Comparison of ENCODE assay signal across 12 cellular contexts in the genomic region with DNA sequence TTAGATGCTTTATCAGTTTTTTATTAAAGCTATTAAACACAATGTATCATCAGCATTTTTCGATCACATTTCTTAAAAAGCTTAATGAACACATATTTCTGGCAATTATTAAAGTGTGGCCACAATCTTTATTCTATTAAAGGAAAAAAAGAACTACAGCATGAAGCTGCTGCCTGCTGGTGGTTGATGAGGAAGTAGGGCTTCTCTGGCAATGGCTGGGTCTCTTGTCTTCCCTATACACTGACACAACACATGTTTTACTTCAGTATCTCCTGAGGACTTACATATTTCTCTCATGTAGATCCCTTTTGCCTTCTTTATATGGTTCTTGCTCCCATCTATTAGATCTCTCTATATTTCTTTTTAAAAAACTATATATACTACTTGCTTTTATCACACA.
DNase-seq lines count a peak whose midpoint lies in the region; ATAC-seq, FAIRE-seq and TF ChIP-seq lines count a peak whose summit lies in the region.
"Had no signal": no experiment of that assay in that cellular context is flagged by ENCODE, and none has a peak within 500 bp of the region (broad histone marks: within the 10 kb centered on the region; RNA-seq: fewer than 3 reads in every experiment).

No MANE protein-coding gene starts in this region.

- H3K4me3 Mint-ChIP-seq in CD4-positive, alpha-beta memory T cell: no peak overlapping the region
- H3K4me3 Mint-ChIP-seq: CD8-positive, alpha-beta memory T cell; stimulated activated naive CD8-positive, alpha-beta T cell treated with anti-CD3 and anti-CD28 coated beads, Interleukin-15, Interleukin-2, amounts not matched to agents 100 ng/mL and 50 ng/mL, for 24 hours had no signal

- ATAC-seq in A549 (peak in 1 of 2 experiments; percentile 47; a peak in 2 of 6 replicates), body of pancreas (no peak)

- H3K36me3 ChIP-seq in CD4-positive, alpha-beta memory T cell (ENCODE audit: insufficient read depth, low read length): no peaks in the 10 kb centered on the region
- no peaks in the 10 kb centered on the region for H3K36me3 ChIP-seq in body of pancreas (replicated peaks in 1 of 2; ENCODE audit: insufficient read depth in 1 of 2, low read depth in 2 of 2)
- H3K36me3 ChIP-seq: SJSA1 had no signal

- FAIRE-seq in A549 (lab: Jason Lieb, UNC): no peak
- peak; percentile 53 for FAIRE-seq in D721Med (lab: Jason Lieb, UNC)
- FAIRE-seq: bronchial epithelial cell had no signal

- H3K27me3 ChIP-seq in CD4-positive, alpha-beta memory T cell (ENCODE audit: insufficient read depth, low read length): no peaks in the 10 kb centered on the region
- H3K27me3 ChIP-seq in body of pancreas: no peaks in the 10 kb centered on the region
- H3K27me3 ChIP-seq: SJSA1 had no signal

- H3K27ac ChIP-seq in A549 (peak overlapping the region; percentile 75 to 77), body of pancreas (no peak overlapping the region)
- H3K27ac ChIP-seq in CD4-positive, alpha-beta memory T cell (ENCODE audit: low read depth, low read length): no peak overlapping the region
- H3K27ac ChIP-seq: SJSA1 had no signal

- peaks cover 0 to 4% (median under 1%) of the 10 kb centered on the region in 4 donors for H3K4me1 Mint-ChIP-seq in CD4-positive, alpha-beta memory T cell
- H3K4me1 Mint-ChIP-seq: CD8-positive, alpha-beta memory T cell had no signal

- POLR2A ChIA-PET in A549 (lab: Yijun Ruan, JAX): interaction anchor here (0.7 to 2.3 kb wide), 5 partner anchors 46 to 282 kb away, joined by 3 to 8 read pairs (median 3); no protein-coding TSS in a partner anchor
- POLR2A ChIA-PET in CD4-positive, alpha-beta memory T cell (lab: Charles Lee; ENCODE audit: partially characterized antibody): interaction anchor here (2.0 to 3.3 kb wide), 7 partner anchors 41 to 282 kb away, joined by 4 to 25 read pairs (median 11); no protein-coding TSS in a partner anchor

- H3K27me3 Mint-ChIP-seq in CD4-positive, alpha-beta memory T cell: no peaks in the 10 kb centered on the region
- H3K27me3 Mint-ChIP-seq: CD8-positive, alpha-beta memory T cell; stimulated activated naive CD8-positive, alpha-beta T cell treated with anti-CD3 and anti-CD28 coated beads, Interleukin-15, Interleukin-2, amounts not matched to agents 100 ng/mL and 50 ng/mL, for 24 hours had no signal

- no peak for TF ChIP-seq CTCF in A549 (IDR thresholded peaks at IDR 0.05)
- TF ChIP-seq CTCF in D721Med (IDR thresholded peaks at IDR 0.05; ENCODE audit: insufficient read depth, missing control alignments): no peak
- no peak for TF ChIP-seq CTCF in body of pancreas (IDR thresholded peaks at IDR 0.05)

- H3K9me3 Mint-ChIP-seq in CD4-positive, alpha-beta memory T cell: no peaks in the 10 kb centered on the region
- H3K9me3 Mint-ChIP-seq: CD8-positive, alpha-beta memory T cell; stimulated activated naive CD8-positive, alpha-beta T cell treated with anti-CD3 and anti-CD28 coated beads, Interleukin-15, Interleukin-2, amounts not matched to agents 100 ng/mL and 50 ng/mL, for 24 hours had no signal

- WGBS in A549 (ENCODE audit: missing lambda C conversion rate): 43% methylated on average over 1 of the region's 1 CpG
- 83 to 86% methylated on average over 1 of the region's 1 CpG for WGBS in body of pancreas, 2 donors

- DNase-seq in A549 (ENCODE audit: low read depth in 1 of 2, low spot score in 1 of 2) (peak in 1 of 2 experiments; percentile 48), D721Med (ENCODE audit: insufficient read length, low spot score) (no peak), SK-N-DZ (ENCODE audit: low spot score) (peak; percentile 20), fibroblast of the conjunctiva (ENCODE audit: low read depth) (peak; percentile 62), NCI-H1694 (lab: John Stamatoyannopoulos, UW) (no peak), HK-2 (ENCODE audit: unreplicated experiment) (no peak), body of pancreas (no peak)
- no peak for DNase-seq in CD4-positive, alpha-beta memory T cell

- H3K4me3 ChIP-seq in A549 (no peak overlapping the region), body of pancreas (no peak overlapping the region)
- H3K4me3 ChIP-seq in CD4-positive, alpha-beta memory T cell (ENCODE audit: low read length in 2 of 2): no peak overlapping the region
- H3K4me3 ChIP-seq: SJSA1 had no signal

- intact Hi-C loops in CD4-positive, alpha-beta memory T cell (cut with micrococcal nuclease): no loop called here
- intact Hi-C loops in body of pancreas (cut with DNase I): loop anchor here (10.0 kb wide), 1 partner anchor 289 kb away; no protein-coding TSS in a partner anchor

- TF ChIP-seq EP300 in A549 (IDR thresholded peaks at IDR 0.05): no peak

- H3K36me3 Mint-ChIP-seq in CD4-positive, alpha-beta memory T cell: no peaks in the 10 kb centered on the region
- H3K36me3 Mint-ChIP-seq: CD8-positive, alpha-beta memory T cell had no signal

- CTCF ChIA-PET in A549 (lab: Yijun Ruan, JAX): interaction anchor here (0.5 to 4.0 kb wide), 41 partner anchors 8 to 638 kb away, joined by 3 to 32 read pairs (median 6); no protein-coding TSS in a partner anchor
- CTCF ChIA-PET in CD4-positive, alpha-beta memory T cell (lab: Charles Lee; ENCODE audit: partially characterized antibody): interaction anchor here (0.6 to 8.4 kb wide), 38 partner anchors 10 to 303 kb away, joined by 3 to 184 read pairs (median 6); no protein-coding TSS in a partner anchor

- H3K4me2 ChIP-seq in A549: peak overlapping the region; percentile 50

- H3K27ac Mint-ChIP-seq in CD4-positive, alpha-beta memory T cell: no peak overlapping the region
- H3K27ac Mint-ChIP-seq: stimulated activated naive CD8-positive, alpha-beta T cell treated with anti-CD3 and anti-CD28 coated beads, Interleukin-15, Interleukin-2, amounts not matched to agents 100 ng/mL and 50 ng/mL, for 24 hours had no signal

- H3K9me3 ChIP-seq in A549 (no peaks in the 10 kb centered on the region), body of pancreas (no peaks in the 10 kb centered on the region)
- H3K9me3 ChIP-seq in CD4-positive, alpha-beta memory T cell (ENCODE audit: control insufficient read depth in 1 of 2, low read length in 2 of 2): no peaks in the 10 kb centered on the region
- H3K9me3 ChIP-seq: SJSA1 had no signal

- H3K4me1 ChIP-seq in A549: peaks cover 84% of the 10 kb centered on the region
- H3K4me1 ChIP-seq in CD4-positive, alpha-beta memory T cell (ENCODE audit: insufficient read depth, low read length): no peaks in the 10 kb centered on the region
- H3K4me1 ChIP-seq in body of pancreas: no peaks in the 10 kb centered on the region

- peak; percentile 9 to 33; a peak in 2 of 5 replicates for TF ChIP-seq RAD21 in A549 (conservative IDR thresholded peaks at IDR 0.05 in 1 of 2, IDR thresholded peaks at IDR 0.05 in 1 of 2)

- TF ChIP-seq POLR2A in A549 (IDR thresholded peaks at IDR 0.05; ENCODE audit: low read length): no peak
- TF ChIP-seq POLR2A in body of pancreas (IDR thresholded peaks at IDR 0.05): no peak

TF ChIP-seq in A549, 52 proteins besides CTCF, POLR2A, EP300 and RAD21:
- TF ChIP-seq MAFK (IDR thresholded peaks at IDR 0.05; ENCODE audit: partially characterized antibody): peak; percentile 29
- no peak for TF ChIP-seq CBX8 (IDR thresholded peaks at IDR 0.05)
- no peak for TF ChIP-seq MAX (IDR thresholded peaks at IDR 0.05)
- TF ChIP-seq ZNF302 (CRISPR knock-in tag; IDR thresholded peaks at IDR 0.05): no peak
- TF ChIP-seq BCL3 (IDR thresholded peaks at IDR 0.05): no peak

Comparison
In these comparisons a context has a peak if more than half of its experiments do, and no peak if none do; other contexts are left out.
1. DNase-seq: peak in SK-N-DZ (single experiment) and fibroblast of the conjunctiva (single experiment); none in D721Med (single experiment), NCI-H1694 (single experiment), HK-2 (single experiment), CD4-positive, alpha-beta memory T cell (0 of 5) and body of pancreas (0 of 4).
2. H3K27ac ChIP-seq: peak in A549 (2 of 2); none in CD4-positive, alpha-beta memory T cell (single experiment) and body of pancreas (0 of 4).